Comparison of ENCODE assay signal across 1 cellular context in the genomic region with DNA sequence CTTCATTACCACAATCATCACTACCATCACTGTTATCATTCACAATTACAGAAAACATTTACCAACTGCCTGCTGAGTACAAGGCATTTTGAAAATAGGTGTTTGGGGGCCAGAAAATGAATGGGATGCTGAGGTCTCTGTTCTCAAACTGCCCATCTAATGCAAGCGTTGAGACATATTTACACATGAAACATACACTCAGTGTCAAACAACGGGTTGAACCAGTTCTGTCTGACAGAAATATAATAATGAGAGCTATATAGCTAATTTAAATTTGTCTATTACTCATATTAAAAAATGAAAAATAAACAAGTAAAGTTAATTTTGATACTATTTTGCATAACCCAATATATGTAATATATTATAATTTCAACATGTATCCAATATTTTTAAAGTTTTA.
TF ChIP-seq lines count a peak whose summit lies in the region.

No MANE protein-coding gene starts in this region.

TF ChIP-seq in HepG2, 621 proteins besides CTCF, POLR2A, EP300 and RAD21 (continued from another document):
- TF ChIP-seq, protein P1, sequence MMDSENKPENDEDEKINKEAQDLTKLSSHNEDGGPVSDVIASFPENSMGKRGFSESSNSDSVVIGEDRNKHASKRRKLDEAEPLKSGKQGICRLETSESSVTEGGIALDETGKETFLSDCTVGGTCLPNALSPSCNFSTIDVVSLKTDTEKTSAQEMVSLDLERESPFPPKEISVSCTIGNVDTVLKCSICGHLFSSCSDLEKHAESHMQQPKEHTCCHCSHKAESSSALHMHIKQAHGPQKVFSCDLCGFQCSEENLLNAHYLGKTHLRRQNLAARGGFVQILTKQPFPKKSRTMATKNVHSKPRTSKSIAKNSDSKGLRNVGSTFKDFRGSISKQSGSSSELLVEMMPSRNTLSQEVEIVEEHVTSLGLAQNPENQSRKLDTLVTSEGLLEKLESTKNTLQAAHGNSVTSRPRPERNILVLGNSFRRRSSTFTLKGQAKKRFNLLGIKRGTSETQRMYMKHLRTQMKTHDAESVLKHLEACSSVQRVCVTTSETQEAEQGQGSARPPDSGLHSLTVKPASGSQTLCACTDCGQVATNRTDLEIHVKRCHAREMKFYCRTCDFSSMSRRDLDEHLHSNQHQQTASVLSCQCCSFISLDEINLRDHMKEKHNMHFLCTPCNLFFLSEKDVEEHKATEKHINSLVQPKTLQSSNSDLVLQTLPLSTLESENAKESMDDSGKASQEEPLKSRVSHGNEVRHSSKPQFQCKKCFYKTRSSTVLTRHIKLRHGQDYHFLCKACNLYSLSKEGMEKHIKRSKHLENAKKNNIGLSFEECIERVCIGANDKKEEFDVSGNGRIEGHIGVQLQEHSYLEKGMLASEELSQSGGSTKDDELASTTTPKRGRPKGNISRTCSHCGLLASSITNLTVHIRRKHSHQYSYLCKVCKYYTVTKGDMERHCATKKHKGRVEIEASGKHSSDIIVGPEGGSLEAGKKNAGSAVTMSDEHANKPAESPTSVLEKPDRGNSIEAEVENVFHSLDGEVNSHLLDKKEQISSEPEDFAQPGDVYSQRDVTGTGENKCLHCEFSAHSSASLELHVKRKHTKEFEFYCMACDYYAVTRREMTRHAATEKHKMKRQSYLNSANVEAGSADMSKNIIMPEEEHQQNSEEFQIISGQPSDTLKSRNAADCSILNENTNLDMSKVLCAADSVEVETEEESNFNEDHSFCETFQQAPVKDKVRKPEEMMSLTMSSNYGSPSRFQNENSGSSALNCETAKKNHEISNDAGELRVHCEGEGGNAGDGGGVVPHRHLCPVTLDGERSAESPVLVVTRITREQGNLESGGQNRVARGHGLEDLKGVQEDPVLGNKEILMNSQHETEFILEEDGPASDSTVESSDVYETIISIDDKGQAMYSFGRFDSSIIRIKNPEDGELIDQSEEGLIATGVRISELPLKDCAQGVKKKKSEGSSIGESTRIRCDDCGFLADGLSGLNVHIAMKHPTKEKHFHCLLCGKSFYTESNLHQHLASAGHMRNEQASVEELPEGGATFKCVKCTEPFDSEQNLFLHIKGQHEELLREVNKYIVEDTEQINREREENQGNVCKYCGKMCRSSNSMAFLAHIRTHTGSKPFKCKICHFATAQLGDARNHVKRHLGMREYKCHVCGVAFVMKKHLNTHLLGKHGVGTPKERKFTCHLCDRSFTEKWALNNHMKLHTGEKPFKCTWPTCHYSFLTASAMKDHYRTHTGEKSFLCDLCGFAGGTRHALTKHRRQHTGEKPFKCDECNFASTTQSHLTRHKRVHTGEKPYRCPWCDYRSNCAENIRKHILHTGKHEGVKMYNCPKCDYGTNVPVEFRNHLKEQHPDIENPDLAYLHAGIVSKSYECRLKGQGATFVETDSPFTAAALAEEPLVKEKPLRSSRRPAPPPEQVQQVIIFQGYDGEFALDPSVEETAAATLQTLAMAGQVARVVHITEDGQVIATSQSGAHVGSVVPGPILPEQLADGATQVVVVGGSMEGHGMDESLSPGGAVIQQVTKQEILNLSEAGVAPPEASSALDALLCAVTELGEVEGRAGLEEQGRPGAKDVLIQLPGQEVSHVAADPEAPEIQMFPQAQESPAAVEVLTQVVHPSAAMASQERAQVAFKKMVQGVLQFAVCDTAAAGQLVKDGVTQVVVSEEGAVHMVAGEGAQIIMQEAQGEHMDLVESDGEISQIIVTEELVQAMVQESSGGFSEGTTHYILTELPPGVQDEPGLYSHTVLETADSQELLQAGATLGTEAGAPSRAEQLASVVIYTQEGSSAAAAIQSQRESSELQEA (CRISPR knock-in tag; IDR thresholded peaks at IDR 0.05; ENCODE audit: not compliant biosample characterization): no peak
- no peak for TF ChIP-seq ZNF510 (CRISPR knock-in tag; IDR thresholded peaks at IDR 0.05; ENCODE audit: low read depth)
- TF ChIP-seq, protein P2, sequence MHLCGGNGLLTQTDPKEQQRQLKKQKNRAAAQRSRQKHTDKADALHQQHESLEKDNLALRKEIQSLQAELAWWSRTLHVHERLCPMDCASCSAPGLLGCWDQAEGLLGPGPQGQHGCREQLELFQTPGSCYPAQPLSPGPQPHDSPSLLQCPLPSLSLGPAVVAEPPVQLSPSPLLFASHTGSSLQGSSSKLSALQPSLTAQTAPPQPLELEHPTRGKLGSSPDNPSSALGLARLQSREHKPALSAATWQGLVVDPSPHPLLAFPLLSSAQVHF (CRISPR knock-in tag; IDR thresholded peaks at IDR 0.05): no peak
- no peak for TF ChIP-seq ZNF724P (CRISPR knock-in tag; IDR thresholded peaks at IDR 0.05; ENCODE audit: borderline replicate concordance)
- TF ChIP-seq SRSF4 (IDR thresholded peaks at IDR 0.05; ENCODE audit: low read depth, low read length, poor library complexity, severe bottlenecking): no peak
- TF ChIP-seq SAFB2 (CRISPR knock-in tag; IDR thresholded peaks at IDR 0.05; ENCODE audit: borderline replicate concordance, low read depth): no peak
- TF ChIP-seq, protein P3, sequence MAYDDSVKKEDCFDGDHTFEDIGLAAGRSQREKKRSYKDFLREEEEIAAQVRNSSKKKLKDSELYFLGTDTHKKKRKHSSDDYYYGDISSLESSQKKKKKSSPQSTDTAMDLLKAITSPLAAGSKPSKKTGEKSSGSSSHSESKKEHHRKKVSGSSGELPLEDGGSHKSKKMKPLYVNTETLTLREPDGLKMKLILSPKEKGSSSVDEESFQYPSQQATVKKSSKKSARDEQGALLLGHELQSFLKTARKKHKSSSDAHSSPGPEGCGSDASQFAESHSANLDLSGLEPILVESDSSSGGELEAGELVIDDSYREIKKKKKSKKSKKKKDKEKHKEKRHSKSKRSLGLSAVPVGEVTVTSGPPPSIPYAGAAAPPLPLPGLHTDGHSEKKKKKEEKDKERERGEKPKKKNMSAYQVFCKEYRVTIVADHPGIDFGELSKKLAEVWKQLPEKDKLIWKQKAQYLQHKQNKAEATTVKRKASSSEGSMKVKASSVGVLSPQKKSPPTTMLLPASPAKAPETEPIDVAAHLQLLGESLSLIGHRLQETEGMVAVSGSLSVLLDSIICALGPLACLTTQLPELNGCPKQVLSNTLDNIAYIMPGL (CRISPR knock-in tag; IDR thresholded peaks at IDR 0.05; ENCODE audit: borderline replicate concordance in 1 of 2, low read depth in 1 of 2): no peak
- TF ChIP-seq, protein P4, sequence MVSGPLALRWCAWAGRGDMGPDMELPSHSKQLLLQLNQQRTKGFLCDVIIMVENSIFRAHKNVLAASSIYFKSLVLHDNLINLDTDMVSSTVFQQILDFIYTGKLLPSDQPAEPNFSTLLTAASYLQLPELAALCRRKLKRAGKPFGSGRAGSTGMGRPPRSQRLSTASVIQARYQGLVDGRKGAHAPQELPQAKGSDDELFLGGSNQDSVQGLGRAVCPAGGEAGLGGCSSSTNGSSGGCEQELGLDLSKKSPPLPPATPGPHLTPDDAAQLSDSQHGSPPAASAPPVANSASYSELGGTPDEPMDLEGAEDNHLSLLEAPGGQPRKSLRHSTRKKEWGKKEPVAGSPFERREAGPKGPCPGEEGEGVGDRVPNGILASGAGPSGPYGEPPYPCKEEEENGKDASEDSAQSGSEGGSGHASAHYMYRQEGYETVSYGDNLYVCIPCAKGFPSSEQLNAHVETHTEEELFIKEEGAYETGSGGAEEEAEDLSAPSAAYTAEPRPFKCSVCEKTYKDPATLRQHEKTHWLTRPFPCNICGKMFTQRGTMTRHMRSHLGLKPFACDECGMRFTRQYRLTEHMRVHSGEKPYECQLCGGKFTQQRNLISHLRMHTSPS (CRISPR knock-in tag; IDR thresholded peaks at IDR 0.05; ENCODE audit: low read depth): no peak
